ENCODE assay signal across 8 cellular contexts in genomic region chr4:88457307-88458090, GRCh38. TPM values are rescaled to one million over a fixed set of nuclear protein-coding genes. Genes with fewer than 3 reads are reported as not detected.
A peak's percentile ranks its signal among the peaks of the same experiment; 100 is the strongest.
DNase-seq lines count a peak whose midpoint lies in the region; ATAC-seq and TF ChIP-seq lines count a peak whose summit lies in the region.

No MANE protein-coding gene starts in this region.

- peaks cover 49% of the 10 kb centered on the region for H3K4me1 Mint-ChIP-seq in CD4-positive, alpha-beta T cell (ENCODE audit: low read depth)
- peaks cover 57% of the 10 kb centered on the region for H3K4me1 Mint-ChIP-seq in activated CD4-positive, alpha-beta T cell treated with anti-CD3 and anti-CD28 coated beads, Interleukin-2, amount 10 ng/mL, durations not matched to agents 7 days and 5 days
- H3K4me1 Mint-ChIP-seq in naive B cell, result peaks cover 7 to 22% (median 18%) of the 10 kb centered on the region in 3 donors

- H3K4me1 ChIP-seq in suprapubic skin, result peaks cover 17% of the 10 kb centered on the region

- H3K27ac Mint-ChIP-seq in CD4-positive, alpha-beta T cell, result peak overlapping the region; percentile 85
- peak overlapping the region; percentile 100 for H3K27ac Mint-ChIP-seq in activated CD4-positive, alpha-beta T cell treated with anti-CD3 and anti-CD28 coated beads, Interleukin-2, amount 10 ng/mL, durations not matched to agents 7 days and 5 days
- peak overlapping the region; percentile 84 to 93 (median 86) for H3K27ac Mint-ChIP-seq in naive B cell

- H3K4me3 Mint-ChIP-seq in CD4-positive, alpha-beta T cell, result peak overlapping the region; percentile 96
- peak overlapping the region; percentile 99 for H3K4me3 Mint-ChIP-seq in activated CD4-positive, alpha-beta T cell treated with anti-CD3 and anti-CD28 coated beads, Interleukin-2, amount 10 ng/mL, durations not matched to agents 7 days and 5 days
- H3K4me3 Mint-ChIP-seq in naive B cell, result peak overlapping the region; percentile 88 to 100 (median 100)

- peaks cover 24% of the 10 kb centered on the region for H3K36me3 Mint-ChIP-seq in CD4-positive, alpha-beta T cell (ENCODE audit: low read depth)
- H3K36me3 Mint-ChIP-seq in activated CD4-positive, alpha-beta T cell treated with anti-CD3 and anti-CD28 coated beads, Interleukin-2, amount 10 ng/mL, durations not matched to agents 7 days and 5 days (ENCODE audit: low read depth), result peaks cover 32% of the 10 kb centered on the region
- peaks cover 7 to 9% of the 10 kb centered on the region in 2 donors for H3K36me3 Mint-ChIP-seq in naive B cell

- H3K36me3 ChIP-seq in suprapubic skin, result peaks cover 5% of the 10 kb centered on the region

- CTCF ChIA-PET in CD4-positive, alpha-beta T cell (lab: Charles Lee), result interaction anchor here (1.1 to 1.6 kb wide), 3 partner anchors 12 to 79 kb away, joined by 3 to 5 read pairs (median 4); partner anchors contain the start of gene HERC6
- CTCF ChIA-PET in activated CD4-positive, alpha-beta T cell treated with anti-CD3 and anti-CD28 coated beads, Interleukin-2, amount 10 ng/mL, durations not matched to agents 7 days and 5 days (lab: Charles Lee), result interaction anchor here (0.6 to 1.8 kb wide), 10 partner anchors 8 to 173 kb away, joined by 3 to 7 read pairs (median 4); partner anchors contain the start of genes HERC6 and PPM1K

- no peaks in the 10 kb centered on the region for H3K9me3 ChIP-seq in CD4-positive, alpha-beta T cell (ENCODE audit: control insufficient read depth, low read length)
- H3K9me3 ChIP-seq in suprapubic skin, result no peaks in the 10 kb centered on the region

- intact Hi-C loops in CD4-positive, alpha-beta T cell (cut with DNase I, micrococcal nuclease), result loop anchor here (1.0 to 10.0 kb wide), 6 partner anchors 65 to 1523 kb away; partner anchors contain the start of genes PPM1K (in 2 of the 2), AFF1 (in 1 of the 2), HERC3 (in 1 of the 2) and HERC6 (in 1 of the 2)

- TF ChIP-seq POLR2A in suprapubic skin (IDR thresholded peaks at IDR 0.05), result no peak

- ATAC-seq in CD4-positive, alpha-beta T cell (ENCODE audit: poor library complexity), result peak; percentile 58
- ATAC-seq in GM19395 (IDR thresholded peaks at IDR 0.05; ENCODE audit: unreplicated experiment) (peak; percentile 52), HG03432 (IDR thresholded peaks at IDR 0.05; ENCODE audit: unreplicated experiment) (peak; percentile 46), esophagus mucosa (peak; percentile 71), naive B cell (ENCODE audit: low read depth in 2 of 2) (peak; percentile 47 to 48)

- no peaks in the 10 kb centered on the region for H3K27me3 Mint-ChIP-seq in CD4-positive, alpha-beta T cell
- no peaks in the 10 kb centered on the region for H3K27me3 Mint-ChIP-seq in activated CD4-positive, alpha-beta T cell treated with anti-CD3 and anti-CD28 coated beads, Interleukin-2, amount 10 ng/mL, durations not matched to agents 7 days and 5 days
- no peaks in the 10 kb centered on the region for H3K27me3 Mint-ChIP-seq in naive B cell

- 16% methylated on average over 19 of the region's 74 CpGs for WGBS in suprapubic skin

- no peak for TF ChIP-seq CTCF in CD4-positive, alpha-beta T cell (IDR thresholded peaks at IDR 0.05)
- no peak for TF ChIP-seq CTCF in suprapubic skin (IDR thresholded peaks at IDR 0.05)

- TF ChIP-seq EP300 in suprapubic skin (IDR thresholded peaks at IDR 0.05), result no peak

- H3K4me3 ChIP-seq in suprapubic skin, result peak overlapping the region; percentile 74

- H3K27me3 ChIP-seq in CD4-positive, alpha-beta T cell (ENCODE audit: control insufficient read depth, insufficient read depth, low read length), result no peaks in the 10 kb centered on the region
- H3K27me3 ChIP-seq in suprapubic skin, result no peaks in the 10 kb centered on the region

- no peak overlapping the region for H3K27ac ChIP-seq in CD4-positive, alpha-beta T cell (ENCODE audit: low read depth, low read length)
- peak overlapping the region; percentile 65 for H3K27ac ChIP-seq in suprapubic skin

- POLR2A ChIA-PET in CD4-positive, alpha-beta T cell (lab: Charles Lee), result interaction anchor here (0.7 to 4.6 kb wide), 28 partner anchors 8 to 1523 kb away, joined by 3 to 155 read pairs (median 5); partner anchors contain the start of genes AFF1, HERC3, HERC6 and PPM1K
- POLR2A ChIA-PET in activated CD4-positive, alpha-beta T cell treated with anti-CD3 and anti-CD28 coated beads, Interleukin-2, amount 10 ng/mL, durations not matched to agents 7 days and 5 days (lab: Charles Lee), result interaction anchor here (0.6 to 1.3 kb wide), 5 partner anchors 14 to 174 kb away, joined by 3 to 10 read pairs (median 5); partner anchors contain the start of genes HERC6 and PPM1K

- peak in 7 of 10 experiments; percentile 3 to 58 (median 25) for DNase-seq in CD4-positive, alpha-beta T cell
- peak; percentile 53 for DNase-seq in activated CD4-positive, alpha-beta T cell treated with anti-CD3 and anti-CD28 coated beads, Interleukin-2, amount 10 ng/mL, durations not matched to agents 7 days and 5 days
- DNase-seq in naive B cell, result peak; percentile 5
- peak in 1 of 2 donors; percentile 77 for DNase-seq in suprapubic skin (ENCODE audit: low spot score in 2 of 2)
- no peak for DNase-seq in DMS153 (lab: John Stamatoyannopoulos, UW)

- no peaks in the 10 kb centered on the region for H3K9me3 Mint-ChIP-seq in CD4-positive, alpha-beta T cell
- H3K9me3 Mint-ChIP-seq in activated CD4-positive, alpha-beta T cell treated with anti-CD3 and anti-CD28 coated beads, Interleukin-2, amount 10 ng/mL, durations not matched to agents 7 days and 5 days, result peaks cover 4% of the 10 kb centered on the region
- H3K9me3 Mint-ChIP-seq in naive B cell, result peaks cover 0 to 3% (median 0%) of the 10 kb centered on the region in 7 donors

RNA-seq across cellular contexts. Expression of gene HERC5, which starts 0.6 kb away (rescaled TPM):
- 10 to 100 TPM; 23.6 to 23.9 TPM for total RNA-seq in CD4-positive, alpha-beta T cell
- 10 to 100 TPM; 47.8 to 49.2 TPM for total RNA-seq in activated CD4-positive, alpha-beta T cell treated with anti-CD3 and anti-CD28 coated beads, Interleukin-2, amount 10 ng/mL, durations not matched to agents 7 days and 5 days
- 0.80 TPM for total RNA-seq in esophagus mucosa
- 10 to 100 TPM in 1 of 6 donors, 1 to 10 TPM in 5; 6.2 to 10.5 (median 7.5) TPM for polyA plus RNA-seq in naive B cell (ENCODE audit: low read depth in 6 of 6)
- total RNA-seq in suprapubic skin, result 1 to 10 TPM; 1.1 to 2.8 (median 1.8) TPM

Comparison
In these comparisons a context has a peak if more than half of its experiments do, and no peak if none do; other contexts are left out.
1. RNA of gene HERC5, which starts 0.6 kb away (total RNA-seq): 47.8 to 49.2 TPM in activated CD4-positive, alpha-beta T cell treated with anti-CD3 and anti-CD28 coated beads, Interleukin-2, amount 10 ng/mL, durations not matched to agents 7 days and 5 days and 23.6 to 23.9 TPM in CD4-positive, alpha-beta T cell; 1.1 to 2.8 TPM in suprapubic skin and 0.80 TPM in esophagus mucosa (single experiment); every median in the first group is over 4 times any median in the second.
2. Peak in every context shown above with its lines, with median percentiles within 50 percentile points of each other: ATAC-seq, H3K27ac Mint-ChIP-seq and H3K4me3 Mint-ChIP-seq.